Comparison of ENCODE assay signal across 2 cellular contexts in the genomic region with DNA sequence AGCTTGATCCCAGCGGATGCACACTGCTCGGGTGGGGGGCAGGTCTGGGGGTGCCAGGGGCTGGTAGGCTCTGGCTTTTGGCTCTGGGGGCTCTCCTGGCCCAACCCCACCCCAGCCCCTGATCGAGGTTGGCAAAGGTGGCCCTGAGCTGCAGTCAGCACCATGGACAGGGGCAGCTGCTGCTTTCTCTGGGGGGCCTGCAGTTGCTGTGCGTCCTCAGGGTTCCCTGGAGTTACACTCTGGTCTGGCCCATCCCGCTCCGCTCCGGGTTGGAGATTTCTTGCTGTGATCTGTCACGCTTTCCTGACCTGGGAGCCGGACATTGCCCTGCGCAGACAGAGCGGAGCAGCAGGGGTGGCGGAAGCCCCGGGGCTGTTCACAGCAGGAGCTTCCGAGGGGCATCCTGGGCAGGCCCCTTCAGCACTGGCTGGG.
TF ChIP-seq lines count a peak whose summit lies in the region.

No MANE protein-coding gene starts in this region.

TF ChIP-seq in SK-N-SH, 30 proteins besides CTCF, POLR2A, EP300 and RAD21:
- TF ChIP-seq, protein P1, sequence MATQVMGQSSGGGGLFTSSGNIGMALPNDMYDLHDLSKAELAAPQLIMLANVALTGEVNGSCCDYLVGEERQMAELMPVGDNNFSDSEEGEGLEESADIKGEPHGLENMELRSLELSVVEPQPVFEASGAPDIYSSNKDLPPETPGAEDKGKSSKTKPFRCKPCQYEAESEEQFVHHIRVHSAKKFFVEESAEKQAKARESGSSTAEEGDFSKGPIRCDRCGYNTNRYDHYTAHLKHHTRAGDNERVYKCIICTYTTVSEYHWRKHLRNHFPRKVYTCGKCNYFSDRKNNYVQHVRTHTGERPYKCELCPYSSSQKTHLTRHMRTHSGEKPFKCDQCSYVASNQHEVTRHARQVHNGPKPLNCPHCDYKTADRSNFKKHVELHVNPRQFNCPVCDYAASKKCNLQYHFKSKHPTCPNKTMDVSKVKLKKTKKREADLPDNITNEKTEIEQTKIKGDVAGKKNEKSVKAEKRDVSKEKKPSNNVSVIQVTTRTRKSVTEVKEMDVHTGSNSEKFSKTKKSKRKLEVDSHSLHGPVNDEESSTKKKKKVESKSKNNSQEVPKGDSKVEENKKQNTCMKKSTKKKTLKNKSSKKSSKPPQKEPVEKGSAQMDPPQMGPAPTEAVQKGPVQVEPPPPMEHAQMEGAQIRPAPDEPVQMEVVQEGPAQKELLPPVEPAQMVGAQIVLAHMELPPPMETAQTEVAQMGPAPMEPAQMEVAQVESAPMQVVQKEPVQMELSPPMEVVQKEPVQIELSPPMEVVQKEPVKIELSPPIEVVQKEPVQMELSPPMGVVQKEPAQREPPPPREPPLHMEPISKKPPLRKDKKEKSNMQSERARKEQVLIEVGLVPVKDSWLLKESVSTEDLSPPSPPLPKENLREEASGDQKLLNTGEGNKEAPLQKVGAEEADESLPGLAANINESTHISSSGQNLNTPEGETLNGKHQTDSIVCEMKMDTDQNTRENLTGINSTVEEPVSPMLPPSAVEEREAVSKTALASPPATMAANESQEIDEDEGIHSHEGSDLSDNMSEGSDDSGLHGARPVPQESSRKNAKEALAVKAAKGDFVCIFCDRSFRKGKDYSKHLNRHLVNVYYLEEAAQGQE (IDR thresholded peaks at IDR 0.05; ENCODE audit: low read depth, low read length) = peak; percentile 95
- TF ChIP-seq GATA2 (CRISPR knock-in tag; IDR thresholded peaks at IDR 0.05) (peak; percentile 35; the same call in 1 of the 2 replicates), FOSL2 (IDR thresholded peaks at IDR 0.05; ENCODE audit: borderline replicate concordance, low read depth) (no peak)
- TF ChIP-seq, protein P2, sequence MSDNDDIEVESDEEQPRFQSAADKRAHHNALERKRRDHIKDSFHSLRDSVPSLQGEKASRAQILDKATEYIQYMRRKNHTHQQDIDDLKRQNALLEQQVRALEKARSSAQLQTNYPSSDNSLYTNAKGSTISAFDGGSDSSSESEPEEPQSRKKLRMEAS (IDR thresholded peaks at IDR 0.05; ENCODE audit: low read depth) = no peak

TF ChIP-seq in neural cell, 6 proteins besides CTCF, POLR2A, EP300 and RAD21 (continued from another document):
- no peak for TF ChIP-seq EZH2 (IDR thresholded peaks at IDR 0.05; ENCODE audit: borderline replicate concordance, insufficient read depth, low read length, poor library complexity, severe bottlenecking)
- TF ChIP-seq MXI1 (conservative IDR thresholded peaks at IDR 0.05; ENCODE audit: poor library complexity, severe bottlenecking) = no peak
TF ChIP-seq in neural cell: peak in this region for 1.
